ENCODE assay signal across 19 cellular contexts in genomic region chr12:56061982-56062381, GRCh38. TPM values are rescaled to one million over a fixed set of nuclear protein-coding genes. Genes with fewer than 3 reads are reported as not detected.
"Had no signal": no experiment of that assay in that cellular context is flagged by ENCODE, and none has a peak within 500 bp of the region (broad histone marks: within the 10 kb centered on the region; RNA-seq: fewer than 3 reads in every experiment).

No MANE protein-coding gene starts in this region.

- H3K9me3 ChIP-seq: esophagus squamous epithelium, heart right ventricle, ovary, right lobe of liver, tibial artery had no signal

- H3K36me3 ChIP-seq: esophagus squamous epithelium, heart right ventricle, ovary, right lobe of liver, tibial artery, WERI-Rb-1 had no signal

- H3K36me3 Mint-ChIP-seq: activated naive CD4-positive, alpha-beta T cell treated with anti-CD3 and anti-CD28 coated beads, Interleukin-2, amount 50 U/mL, for 72 hours; natural killer cell treated with Interleukin-12 subunit alpha and Interleukin-12 subunit beta and Interleukin-15 and Interleukin-18, amount 100 ng/mL, for 72 hours had no signal

- H3K4me1 ChIP-seq: esophagus squamous epithelium, heart right ventricle, right lobe of liver, tibial artery had no signal

- DNase-seq: activated CD4-positive, alpha-beta T cell treated with anti-CD3 and anti-CD28 coated beads, Interleukin-2, amount 10 ng/mL, durations not matched to agents 7 days and 5 days; activated CD4-positive, CD25-positive, alpha-beta regulatory T cell treated with anti-CD3 and anti-CD28 coated beads, Interleukin-2, amount 50 U/mL, for 72 hours; activated CD8-positive, alpha-beta T cell treated with anti-CD3 and anti-CD28 coated beads for 36 hours; central memory CD4-positive, alpha-beta T cell; effector memory CD4-positive, alpha-beta T cell; esophagus squamous epithelium; heart right ventricle; left ventricle myocardium superior; ovary; right lobe of liver; stimulated activated CD4-positive, alpha-beta T cell treated with anti-CD3 and anti-CD28 coated beads, Interleukin-1b, Interleukin-23, amount 100 ng/mL, for 48 hours; stimulated activated naive CD8-positive, alpha-beta T cell treated with anti-CD3 and anti-CD28 coated beads, Interleukin-15, amount 100 ng/mL, for 72 hours; T-helper 1 cell; WERI-Rb-1 had no signal

- H3K9me3 Mint-ChIP-seq: activated CD8-positive, alpha-beta T cell treated with anti-CD3 and anti-CD28 coated beads for 36 hours; activated naive CD4-positive, alpha-beta T cell treated with anti-CD3 and anti-CD28 coated beads, Interleukin-2, amount 50 U/mL, for 72 hours; activated T-helper 1 cell treated with anti-CD3 and anti-CD28 coated beads, Interleukin-12 subunit alpha, Interleukin-12 subunit beta, Interleukin-2, Interleukin-4 antibody, amounts not matched to agents 30 ng/mL and 10 ng/mL and 1 ng/mL, durations not matched to agents 14 hours and 24 hours and 36 hours; natural killer cell treated with Interleukin-12 subunit alpha and Interleukin-12 subunit beta and Interleukin-15 and Interleukin-18, amount 100 ng/mL, for 72 hours; stimulated activated naive CD8-positive, alpha-beta T cell treated with anti-CD3 and anti-CD28 coated beads, Interleukin-15, amount 100 ng/mL, for 72 hours had no signal

- H3K4me3 ChIP-seq: esophagus squamous epithelium, heart right ventricle, ovary, right lobe of liver, skin epidermis, tibial artery had no signal

- H3K27ac ChIP-seq: esophagus squamous epithelium, heart right ventricle, ovary, right lobe of liver, skin epidermis, tibial artery, WERI-Rb-1 had no signal

- H3K4me3 Mint-ChIP-seq: activated CD4-positive, alpha-beta T cell treated with anti-CD3 and anti-CD28 coated beads, Interleukin-2, amount 10 ng/mL, durations not matched to agents 7 days and 5 days; activated CD8-positive, alpha-beta T cell treated with anti-CD3 and anti-CD28 coated beads for 36 hours; activated T-helper 1 cell treated with anti-CD3 and anti-CD28 coated beads, Interleukin-12 subunit alpha, Interleukin-12 subunit beta, Interleukin-2, Interleukin-4 antibody, amounts not matched to agents 30 ng/mL and 10 ng/mL and 1 ng/mL, durations not matched to agents 14 hours and 24 hours and 36 hours; natural killer cell treated with Interleukin-12 subunit alpha and Interleukin-12 subunit beta and Interleukin-15 and Interleukin-18, amount 100 ng/mL, for 72 hours; stimulated activated naive CD8-positive, alpha-beta T cell treated with anti-CD3 and anti-CD28 coated beads, Interleukin-15, amount 100 ng/mL, for 72 hours had no signal

- H3K27me3 ChIP-seq: esophagus squamous epithelium, heart right ventricle, ovary, right lobe of liver, tibial artery had no signal

- ATAC-seq: activated CD8-positive, alpha-beta T cell treated with anti-CD3 and anti-CD28 coated beads for 36 hours; activated naive CD4-positive, alpha-beta T cell treated with anti-CD3 and anti-CD28 coated beads, Interleukin-2, amount 50 U/mL, for 72 hours; heart right ventricle; left ventricle myocardium superior; natural killer cell treated with Interleukin-12 subunit alpha and Interleukin-12 subunit beta and Interleukin-15 and Interleukin-18, amount 100 ng/mL, for 72 hours; right lobe of liver; stimulated activated naive CD8-positive, alpha-beta T cell treated with anti-CD3 and anti-CD28 coated beads, Interleukin-15, amount 100 ng/mL, for 72 hours had no signal

- H3K27me3 Mint-ChIP-seq: stimulated activated naive CD8-positive, alpha-beta T cell treated with anti-CD3 and anti-CD28 coated beads, Interleukin-15, amount 100 ng/mL, for 72 hours had no signal

- H3K27ac Mint-ChIP-seq: activated CD4-positive, alpha-beta T cell treated with anti-CD3 and anti-CD28 coated beads, Interleukin-2, amount 10 ng/mL, durations not matched to agents 7 days and 5 days; activated CD8-positive, alpha-beta T cell treated with anti-CD3 and anti-CD28 coated beads for 36 hours; activated naive CD4-positive, alpha-beta T cell treated with anti-CD3 and anti-CD28 coated beads, Interleukin-2, amount 50 U/mL, for 72 hours; activated T-helper 1 cell treated with anti-CD3 and anti-CD28 coated beads, Interleukin-12 subunit alpha, Interleukin-12 subunit beta, Interleukin-2, Interleukin-4 antibody, amounts not matched to agents 30 ng/mL and 10 ng/mL and 1 ng/mL, durations not matched to agents 14 hours and 24 hours and 36 hours; natural killer cell treated with Interleukin-12 subunit alpha and Interleukin-12 subunit beta and Interleukin-15 and Interleukin-18, amount 100 ng/mL, for 72 hours had no signal

RNA-seq across cellular contexts. Expression of gene ERBB3, which starts 18.0 kb away (rescaled TPM):
- total RNA-seq: natural killer cell treated with Interleukin-12 subunit alpha and Interleukin-12 subunit beta and Interleukin-15 and Interleukin-18, amount 100 ng/mL, for 72 hours had no signal
